In the genomic region with DNA sequence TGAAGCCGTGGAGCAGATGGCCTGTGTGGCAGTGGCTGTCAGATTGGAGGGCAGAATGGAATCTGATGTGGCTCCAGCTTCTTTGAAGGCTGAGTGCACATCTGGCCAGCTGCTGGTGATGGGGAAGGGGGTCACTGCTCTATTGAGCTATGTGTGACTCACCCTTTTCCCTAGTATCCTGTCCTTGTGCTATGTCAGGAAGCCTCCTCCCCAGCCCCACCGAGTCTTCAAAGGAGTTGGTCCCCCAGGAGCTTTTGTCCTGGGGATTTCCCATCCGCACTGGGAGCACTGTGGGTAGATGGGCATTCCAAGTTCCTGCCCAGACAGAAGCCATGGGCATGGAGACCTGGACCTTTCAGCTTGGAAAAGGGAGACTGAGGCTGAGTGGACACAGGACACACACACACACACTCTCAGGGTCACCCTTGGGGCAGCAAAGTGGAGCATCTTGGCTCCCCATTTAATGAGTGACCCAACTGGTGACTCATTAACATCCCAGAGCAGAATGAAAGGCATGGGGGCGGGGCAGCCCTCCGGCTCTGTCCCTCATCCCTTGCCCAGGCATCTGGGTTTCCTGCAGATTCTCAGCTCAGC, we compare ENCODE assay signal across 9 cellular contexts. TPM values are rescaled to one million over a fixed set of nuclear protein-coding genes. Genes with fewer than 3 reads are reported as not detected.
DNase-seq lines count a peak whose midpoint lies in the region; ATAC-seq, FAIRE-seq and TF ChIP-seq lines count a peak whose summit lies in the region.
"Had no signal": no experiment of that assay in that cellular context is flagged by ENCODE, and none has a peak within 500 bp of the region (broad histone marks: within the 10 kb centered on the region; RNA-seq: fewer than 3 reads in every experiment).

No MANE protein-coding gene starts in this region.

- H3K27ac ChIP-seq in body of pancreas (peak overlapping the region in 3 of 4 donors; percentile 92 to 98 (median 93)), kidney (ENCODE audit: low read depth in 2 of 2, low read length in 2 of 2) (peak overlapping the region; percentile 82 to 100), suprapubic skin (peak overlapping the region; percentile 96)

- TF ChIP-seq EP300 in suprapubic skin (IDR thresholded peaks at IDR 0.05): no peak

- FAIRE-seq in kidney (lab: Jason Lieb, UNC): no peak

- H3K9ac ChIP-seq in kidney (ENCODE audit: low read length in 2 of 2): peak overlapping the region; percentile 1 to 4

- DNase-seq in HS-27A (ENCODE audit: low read depth) (peak; percentile 58), body of pancreas (peak in 3 of 4 donors; percentile 42 to 59 (median 43)), kidney (peak; percentile 89), suprapubic skin (ENCODE audit: low spot score in 2 of 2) (no peak), NCI-H345 (lab: John Stamatoyannopoulos, UW) (no peak), NCI-H1417 (lab: John Stamatoyannopoulos, UW) (no peak)
- DNase-seq: NCI-H526 had no signal

- TF ChIP-seq POLR2A in body of pancreas (IDR thresholded peaks at IDR 0.05) (no peak), suprapubic skin (IDR thresholded peaks at IDR 0.05) (no peak)

- no peak for ATAC-seq in body of pancreas
- ATAC-seq in HG02981 (IDR thresholded peaks at IDR 0.05; ENCODE audit: unreplicated experiment): no peak
- ATAC-seq in HG03280 (IDR thresholded peaks at IDR 0.05; ENCODE audit: unreplicated experiment): no peak

- no peaks in the 10 kb centered on the region for H3K9me3 ChIP-seq in body of pancreas
- H3K9me3 ChIP-seq in kidney (ENCODE audit: control insufficient read depth in 1 of 2, low read length in 2 of 2): no peaks in the 10 kb centered on the region
- no peaks in the 10 kb centered on the region for H3K9me3 ChIP-seq in suprapubic skin

- 48 to 62% methylated on average over 3 to 5 of the region's 5 CpGs for WGBS in body of pancreas, 2 donors
- WGBS in suprapubic skin: 38% methylated on average over 4 of the region's 5 CpGs

- H3K4me3 ChIP-seq in body of pancreas: no peak overlapping the region
- peak overlapping the region; percentile 51 to 99 for H3K4me3 ChIP-seq in kidney (ENCODE audit: low read length in 2 of 2)
- H3K4me3 ChIP-seq in suprapubic skin: peak overlapping the region; percentile 73

- H3K36me3 ChIP-seq in body of pancreas (replicated peaks in 1 of 2; ENCODE audit: insufficient read depth in 1 of 2, low read depth in 2 of 2): peaks cover 0 to 15% of the 10 kb centered on the region in 2 donors
- peaks cover 27 to 33% of the 10 kb centered on the region in 2 donors for H3K36me3 ChIP-seq in kidney (ENCODE audit: control insufficient read depth in 1 of 2, insufficient read depth in 2 of 2, low read length in 2 of 2)
- peaks cover 41% of the 10 kb centered on the region for H3K36me3 ChIP-seq in suprapubic skin

- intact Hi-C loops in body of pancreas (cut with DNase I): no loop called here
- intact Hi-C loops in kidney (cut with DNase I): no loop called here

- H3K27me3 ChIP-seq in body of pancreas (no peaks in the 10 kb centered on the region), suprapubic skin (no peaks in the 10 kb centered on the region)

- H3K4me1 ChIP-seq in body of pancreas: peaks cover 44% of the 10 kb centered on the region
- peaks cover 36 to 47% of the 10 kb centered on the region in 2 donors for H3K4me1 ChIP-seq in kidney (ENCODE audit: control insufficient read depth in 1 of 2, insufficient read depth in 1 of 2, low read depth in 1 of 2, low read length in 2 of 2)
- H3K4me1 ChIP-seq in suprapubic skin: peaks cover 70% of the 10 kb centered on the region

- TF ChIP-seq CTCF in body of pancreas (IDR thresholded peaks at IDR 0.05) (no peak), kidney (IDR thresholded peaks at IDR 0.05; ENCODE audit: borderline replicate concordance, extremely low read depth, insufficient read depth) (no peak), suprapubic skin (IDR thresholded peaks at IDR 0.05) (no peak)

RNA-seq across cellular contexts. Expression of gene SERPINH1, which starts 3.3 kb away (rescaled TPM):
- total RNA-seq in body of pancreas (100 to 1,000 TPM in 1 of 2 donors, 10 to 100 TPM in 1; 78.3 to 166 TPM), kidney (104 TPM), suprapubic skin (100 to 1,000 TPM in 2 of 4 donors, 10 to 100 TPM in 2; 56.9 to 111 (median 95.5) TPM)
- 81.1 TPM for polyA plus RNA-seq in kidney (ENCODE audit: insufficient read depth, low read depth, low replicate concordance)

RNA-seq across cellular contexts. Expression of gene GDPD5, which starts 39.6 kb away (rescaled TPM):
- total RNA-seq in body of pancreas (10 to 100 TPM; 29.6 to 73.2 TPM), kidney (11.4 TPM), suprapubic skin (10 to 100 TPM in 1 of 4 donors, 1 to 10 TPM in 3; 2.3 to 13.4 (median 5.4) TPM)
- 3.9 TPM for polyA plus RNA-seq in kidney (ENCODE audit: insufficient read depth, low read depth, low replicate concordance)

Comparison
In these comparisons a context has a peak if more than half of its experiments do, and no peak if none do; other contexts are left out.
1. DNase-seq: peak in HS-27A (single experiment), body of pancreas (3 of 4) and kidney (single experiment); none in suprapubic skin (0 of 2), NCI-H345 (single experiment) and NCI-H1417 (0 of 3).
2. H3K4me3 ChIP-seq: peak in kidney (2 of 2) and suprapubic skin (single experiment); none in body of pancreas (0 of 2).
3. Peak in every context shown above with its lines, with median percentiles within 50 percentile points of each other: H3K27ac ChIP-seq.